ENCODE assay signal across 1 cellular context in the genomic region with DNA sequence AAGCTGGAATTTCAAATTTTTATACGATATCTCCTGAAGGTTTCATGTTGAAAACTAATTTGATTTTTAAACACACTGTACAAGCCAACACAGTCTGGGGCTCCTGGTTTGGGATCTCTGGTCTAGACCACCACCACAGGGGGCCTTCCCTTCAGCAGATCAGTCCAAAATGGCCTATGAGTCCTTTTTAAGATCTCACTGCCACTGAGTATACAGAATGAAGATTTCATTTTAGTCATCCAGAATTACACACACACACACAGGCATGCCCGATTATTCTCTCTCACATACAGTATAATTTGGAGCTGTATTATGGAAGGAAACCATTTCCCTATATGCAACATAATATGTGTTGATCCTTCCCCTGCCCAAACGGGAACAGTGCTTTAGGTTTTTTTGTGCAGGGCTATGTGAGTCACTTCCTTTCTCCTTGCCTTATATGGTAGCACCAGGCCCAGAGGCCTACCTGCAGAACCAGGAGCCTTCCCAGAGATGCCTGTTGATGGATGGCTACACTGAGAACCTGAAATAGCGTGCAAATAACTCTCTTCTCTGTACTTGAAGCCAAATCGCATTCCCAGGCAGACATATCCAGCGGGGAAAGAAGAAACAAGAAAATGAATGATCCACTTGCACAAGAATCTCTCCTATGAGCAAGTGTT.
TF ChIP-seq lines count a peak whose summit lies in the region.

No MANE protein-coding gene starts in this region.

TF ChIP-seq in SK-N-SH treated with all-trans-retinoic acid at 6 μM for 48 hours, 23 proteins besides CTCF, POLR2A, EP300 and RAD21 (continued from another document):
- TF ChIP-seq ZFP3 (CRISPR knock-in tag; IDR thresholded peaks at IDR 0.05): no peak
- no peak for TF ChIP-seq GLIS3 (CRISPR knock-in tag; IDR thresholded peaks at IDR 0.05)
- TF ChIP-seq ZNF70 (CRISPR knock-in tag; IDR thresholded peaks at IDR 0.05): no peak
- TF ChIP-seq PATZ1 (CRISPR knock-in tag; IDR thresholded peaks at IDR 0.05; ENCODE audit: borderline replicate concordance): no peak
- no peak for TF ChIP-seq CSDC2 (CRISPR knock-in tag; IDR thresholded peaks at IDR 0.05)
- TF ChIP-seq TSHZ2 (CRISPR knock-in tag; IDR thresholded peaks at IDR 0.05): no peak
TF ChIP-seq in SK-N-SH treated with all-trans-retinoic acid at 6 μM for 48 hours: peak in this region for 0.
